ENCODE assay signal across 10 cellular contexts in the genomic region with DNA sequence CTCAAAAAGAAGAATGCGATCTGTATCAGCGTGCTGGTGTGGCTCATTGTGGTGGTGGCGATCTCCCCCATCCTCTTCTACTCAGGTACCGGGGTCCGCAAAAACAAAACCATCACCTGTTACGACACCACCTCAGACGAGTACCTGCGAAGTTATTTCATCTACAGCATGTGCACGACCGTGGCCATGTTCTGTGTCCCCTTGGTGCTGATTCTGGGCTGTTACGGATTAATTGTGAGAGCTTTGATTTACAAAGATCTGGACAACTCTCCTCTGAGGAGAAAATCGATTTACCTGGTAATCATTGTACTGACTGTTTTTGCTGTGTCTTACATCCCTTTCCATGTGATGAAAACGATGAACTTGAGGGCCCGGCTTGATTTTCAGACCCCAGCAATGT. TPM values are rescaled to one million over a fixed set of nuclear protein-coding genes. Genes with fewer than 3 reads are reported as not detected.
DNase-seq lines count a peak whose midpoint lies in the region; ATAC-seq and TF ChIP-seq lines count a peak whose summit lies in the region.
"Had no signal": no experiment of that assay in that cellular context is flagged by ENCODE, and none has a peak within 500 bp of the region (broad histone marks: within the 10 kb centered on the region; RNA-seq: fewer than 3 reads in every experiment).

No MANE protein-coding gene starts in this region.

- WGBS in urinary bladder, result 70% methylated on average over 14 of the region's 14 CpGs

- H3K27ac Mint-ChIP-seq in naive B cell, result no peak overlapping the region

- H3K9me3 Mint-ChIP-seq in naive B cell, result no peaks in the 10 kb centered on the region

- H3K36me3 Mint-ChIP-seq in naive B cell, result no peaks in the 10 kb centered on the region

- ATAC-seq in Right ventricle myocardium superior (ENCODE audit: poor library complexity), result no peak
- ATAC-seq in naive B cell (ENCODE audit: low read depth in 2 of 2), result no peak
- no peak for ATAC-seq in HG02840 (IDR thresholded peaks at IDR 0.05; ENCODE audit: low FRiP score, unreplicated experiment)
- no peak for ATAC-seq in GM19351 (IDR thresholded peaks at IDR 0.05; ENCODE audit: unreplicated experiment)
- no peak for ATAC-seq in HG02571 (IDR thresholded peaks at IDR 0.05; ENCODE audit: unreplicated experiment)

- H3K9me3 ChIP-seq in right atrium auricular region, result no peaks in the 10 kb centered on the region
- no peaks in the 10 kb centered on the region for H3K9me3 ChIP-seq in colonic mucosa

- H3K27me3 ChIP-seq in right atrium auricular region (no peaks in the 10 kb centered on the region), colonic mucosa (no peaks in the 10 kb centered on the region)

- peak overlapping the region; percentile 87 to 94 (median 92) for H3K4me3 Mint-ChIP-seq in naive B cell

- peak overlapping the region; percentile 49 to 76 for H3K4me3 ChIP-seq in right atrium auricular region
- H3K4me3 ChIP-seq in colonic mucosa, result peak overlapping the region; percentile 73
- H3K4me3 ChIP-seq in urinary bladder (ENCODE audit: low read depth, low read length), result peak overlapping the region; percentile 62

- H3K9ac ChIP-seq in colonic mucosa (ENCODE audit: low read depth in 2 of 2, low read length in 2 of 2), result peak overlapping the region; percentile 78 to 92

- intact Hi-C loops in Right ventricle myocardium superior (cut with DNase I), result no loop called here
- intact Hi-C loops in colonic mucosa (cut with DNase I), result no loop called here

- peaks cover 18 to 20% (median 18%) of the 10 kb centered on the region in 3 donors for H3K4me1 Mint-ChIP-seq in naive B cell

- H3K36me3 ChIP-seq in right atrium auricular region (no peaks in the 10 kb centered on the region), colonic mucosa (no peaks in the 10 kb centered on the region), urinary bladder (ENCODE audit: insufficient read depth) (no peaks in the 10 kb centered on the region)

- H3K27ac ChIP-seq in right atrium auricular region, result no peak overlapping the region
- H3K27ac ChIP-seq in colonic mucosa, result peak overlapping the region; percentile 94
- H3K27ac ChIP-seq in urinary bladder (ENCODE audit: low read depth), result no peak overlapping the region

- H3K27me3 Mint-ChIP-seq in naive B cell, result peaks cover 13 to 41% (median 31%) of the 10 kb centered on the region in 3 donors

- DNase-seq in right atrium auricular region (ENCODE audit: low spot score), result no peak
- no peak for DNase-seq in Right ventricle myocardium superior
- DNase-seq in colonic mucosa, result peak; percentile 31
- no peak for DNase-seq in naive B cell
- DNase-seq: effector memory CD4-positive, alpha-beta T cell; NCI-H2081 had no signal

- TF ChIP-seq CTCF in right atrium auricular region (IDR thresholded peaks at IDR 0.05) (no peak), colonic mucosa (IDR thresholded peaks at IDR 0.05) (no peak)

- H3K4me1 ChIP-seq in right atrium auricular region (no peaks in the 10 kb centered on the region), colonic mucosa (peaks cover 2% of the 10 kb centered on the region), urinary bladder (ENCODE audit: insufficient read depth) (peaks cover 1% of the 10 kb centered on the region)

RNA-seq across cellular contexts. Expression of gene P2RY1, which starts 1.3 kb away (rescaled TPM):
- total RNA-seq in right atrium auricular region (1 to 10 TPM; 2.2 to 3.1 TPM), Right ventricle myocardium superior (9.5 TPM), colonic mucosa (10 to 100 TPM in 1 of 2 donors, 1 to 10 TPM in 1; 9.7 to 27.8 TPM), urinary bladder (23.7 TPM)
- polyA plus RNA-seq in naive B cell (ENCODE audit: low read depth in 6 of 6) (under 1 TPM in 1 of 6 donors, not detected in 5; 0.07 TPM), urinary bladder (4.1 TPM)
